Comparison of ENCODE assay signal across 8 cellular contexts in the genomic region with DNA sequence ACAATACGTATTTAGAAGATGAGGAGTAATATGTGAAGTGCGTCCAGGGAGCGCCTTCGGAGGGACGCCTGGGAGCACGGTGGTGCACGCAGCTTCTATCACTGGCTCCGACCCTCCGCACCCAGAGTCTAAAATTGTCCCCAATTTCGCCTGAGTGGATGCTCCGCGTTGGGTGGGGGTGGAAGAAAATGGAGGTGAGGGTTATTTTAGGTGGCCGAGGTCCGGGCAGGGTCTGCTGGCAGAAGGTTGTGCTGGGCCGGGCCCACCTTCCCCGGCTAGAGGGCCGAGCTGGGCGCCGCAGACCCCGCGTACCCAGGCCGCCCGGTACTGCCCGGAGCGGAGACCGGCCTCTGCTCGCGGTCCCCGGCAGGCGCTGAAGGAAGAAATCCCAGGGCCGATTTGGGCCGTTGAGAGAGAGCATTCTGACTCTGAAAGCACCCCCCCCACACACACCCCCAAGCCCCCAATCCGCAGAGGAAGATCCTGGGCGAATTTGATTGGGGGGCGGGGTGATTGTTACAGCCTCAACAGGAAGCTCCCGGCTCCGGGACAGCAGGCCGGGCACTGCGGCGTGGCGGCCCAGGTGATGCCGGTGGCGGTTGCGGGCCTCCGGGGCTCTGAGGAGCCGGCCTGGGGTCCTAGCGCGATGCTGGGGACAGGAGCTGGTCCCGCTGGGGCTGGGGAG. TPM values are rescaled to one million over a fixed set of nuclear protein-coding genes. Genes with fewer than 3 reads are reported as not detected.
DNase-seq lines count a peak whose midpoint lies in the region; ATAC-seq and TF ChIP-seq lines count a peak whose summit lies in the region.

No MANE protein-coding gene starts in this region.

- H3K79me2 ChIP-seq in HCT116 (ENCODE audit: insufficient read depth, low read length): peaks cover 72% of the 10 kb centered on the region

- H3K27ac Mint-ChIP-seq in T-helper 17 cell: peak overlapping the region; percentile 37

- no peak overlapping the region for H2AFZ ChIP-seq in HCT116 (ENCODE audit: low read depth, low read length, poor library complexity, severe bottlenecking)

- peak overlapping the region; percentile 96 for H3K4me3 Mint-ChIP-seq in T-helper 17 cell

- BruUV-seq in HCT116 (replicated peaks; lab: Mats Ljungman, UMichigan): no TSS peak

- 1 to 5% (median 3%) methylated on average over 46 to 49 of the region's 49 CpGs for WGBS in psoas muscle, 3 donors

- CTCF ChIA-PET in HCT116 (lab: Charles Lee): interaction anchor here (0.6 to 2.7 kb wide), 6 partner anchors 43 to 106 kb away, joined by 3 to 15 read pairs (median 4); a partner anchor contains a TSS

- intact Hi-C loops in HCT116 (cut with micrococcal nuclease) (no loop called here), psoas muscle (cut with DNase I) (loop anchor here (2.0 to 5.0 kb wide), 2 partner anchors 96 to 112 kb away; no protein-coding TSS in a partner anchor)

- TF ChIP-seq CTCF in HCT116 (IDR thresholded peaks at IDR 0.05 in 2 of 3, conservative IDR thresholded peaks at IDR 0.05 in 1 of 3; ENCODE audit: borderline replicate concordance in 1 of 3, insufficient read depth in 1 of 3, low read depth in 2 of 3, low read length in 2 of 3): no peak
- TF ChIP-seq CTCF in fibroblast of pulmonary artery (IDR thresholded peaks at IDR 0.05; ENCODE audit: low read length, missing control alignments): no peak
- no peak for TF ChIP-seq CTCF in psoas muscle (IDR thresholded peaks at IDR 0.05)

- H3K4me2 ChIP-seq in HCT116 (ENCODE audit: low read length): peak overlapping the region; percentile 78

- H3K9me3 ChIP-seq in HCT116 (ENCODE audit: control insufficient read depth in 1 of 2, insufficient read depth in 1 of 2, low read depth in 1 of 2, low read length in 2 of 2): no peaks in the 10 kb centered on the region
- no peaks in the 10 kb centered on the region for H3K9me3 ChIP-seq in T-helper 17 cell (ENCODE audit: control insufficient read depth, low read length, poor library complexity, severe bottlenecking)
- H3K9me3 ChIP-seq in psoas muscle: no peaks in the 10 kb centered on the region

- DNase-seq in HCT116 (ENCODE audit: low read depth, low spot score) (no peak), T-helper 17 cell (no peak), fibroblast of pulmonary artery (ENCODE audit: low read depth) (peak; percentile 52), psoas muscle (peak; percentile 51 to 72), occipital lobe (lab: John Stamatoyannopoulos, UW) (no peak), RPMI8226 (no peak)
- no peak for DNase-seq in activated CD4-positive, alpha-beta T cell treated with anti-CD3 and anti-CD28 coated beads, Interleukin-2, amount 50 U/mL, for 1 hour
- no peak for DNase-seq in stimulated activated CD4-positive, alpha-beta T cell treated with anti-CD3 and anti-CD28 coated beads, Interleukin-4, amount 100 ng/mL, for 1 hour

- H3K27me3 ChIP-seq in HCT116 (ENCODE audit: insufficient read depth, low read length) (no peaks in the 10 kb centered on the region), psoas muscle (ENCODE audit: insufficient read depth in 3 of 3, low read length in 2 of 3) (no peaks in the 10 kb centered on the region)

- H3K36me3 Mint-ChIP-seq in T-helper 17 cell (ENCODE audit: low read depth): peaks cover 3% of the 10 kb centered on the region

- peaks cover 28% of the 10 kb centered on the region for H3K4me1 Mint-ChIP-seq in T-helper 17 cell

- ATAC-seq in HCT116 (no peak), T-helper 17 cell (no peak), psoas muscle (no peak)

- H4K20me1 ChIP-seq in HCT116 (ENCODE audit: insufficient read depth): no peaks in the 10 kb centered on the region

- peaks cover 55% of the 10 kb centered on the region for H3K27me3 Mint-ChIP-seq in T-helper 17 cell

- RAD21 ChIA-PET in HCT116 (lab: Charles Lee; ENCODE audit: low non-redundant PET in 1 of 2, low total read pairs in 2 of 2, uncharacterized antibody in 2 of 2, unreplicated experiment in 2 of 2): interaction anchor here (0.6 to 1.8 kb wide), 4 partner anchors 31 to 107 kb away, joined by 3 to 11 read pairs (median 6); a partner anchor contains a TSS

- H3K4me3 ChIP-seq in HCT116 (replicated peaks in 1 of 2; ENCODE audit: low read depth in 1 of 2, low read length in 2 of 2): peak overlapping the region; percentile 82 to 83
- peak overlapping the region; percentile 71 for H3K4me3 ChIP-seq in fibroblast of pulmonary artery (replicated peaks; ENCODE audit: low read depth, low read length)
- peak overlapping the region; percentile 76 for H3K4me3 ChIP-seq in psoas muscle

- no peaks in the 10 kb centered on the region for H3K9me2 ChIP-seq in HCT116 (ENCODE audit: insufficient read depth)

- peak overlapping the region; percentile 99 for H3K27ac ChIP-seq in HCT116 (ENCODE audit: low read depth, low read length)
- peak overlapping the region; percentile 99 for H3K27ac ChIP-seq in psoas muscle

- H3K4me1 ChIP-seq in HCT116 (ENCODE audit: control insufficient read depth in 1 of 2, insufficient read depth in 2 of 2, low read length in 2 of 2) (peaks cover 31 to 46% of the 10 kb centered on the region in 2 experiments), psoas muscle (peaks cover 37% of the 10 kb centered on the region)

- TF ChIP-seq POLR2A in HCT116 (IDR thresholded peaks at IDR 0.05; ENCODE audit: borderline replicate concordance, extremely low read depth, insufficient read depth, insufficient read length): peak; percentile 65

- POLR2A ChIA-PET in HCT116 (lab: Charles Lee): interaction anchor here (0.6 to 2.4 kb wide), 11 partner anchors 18 to 834 kb away, joined by 3 to 11 read pairs (median 4); a partner anchor contains a TSS

- no peaks in the 10 kb centered on the region; a peak in 1 of 4 replicates for H3K36me3 ChIP-seq in HCT116 (ENCODE audit: control insufficient read depth in 1 of 2, insufficient read depth in 2 of 2, low read length in 2 of 2)
- H3K36me3 ChIP-seq in psoas muscle (ENCODE audit: insufficient read depth in 1 of 2, low read depth in 1 of 2): no peaks in the 10 kb centered on the region

- TF ChIP-seq RAD21 in HCT116 (IDR thresholded peaks at IDR 0.05; ENCODE audit: low read depth): no peak

- H3K9ac ChIP-seq in HCT116 (ENCODE audit: low read length): peak overlapping the region; percentile 95

TF ChIP-seq in HCT116, 20 proteins besides CTCF, POLR2A, EP300 and RAD21:
- no peak for TF ChIP-seq ELF1 (IDR thresholded peaks at IDR 0.05; ENCODE audit: borderline replicate concordance, low read depth)
- no peak for TF ChIP-seq CBX3 (IDR thresholded peaks at IDR 0.05; ENCODE audit: low read depth)
- no peak for TF ChIP-seq SRF (IDR thresholded peaks at IDR 0.05; ENCODE audit: low read depth)
- TF ChIP-seq ZFX (IDR thresholded peaks at IDR 0.05): peak; percentile 83

RNA-seq across cellular contexts. Expression of a gene that starts 3.1 kb away (rescaled TPM):
- 45.2 TPM for total RNA-seq in HCT116 (2021; ENCODE audit: unreplicated experiment)
- 16.1 and 18.2 TPM in 2 replicates for polyA plus RNA-seq in HCT116 (2012)
- under 1 TPM; 0.22 to 0.29 TPM for total RNA-seq in T-helper 17 cell
- 10 to 100 TPM in 1 of 4 donors, 1 to 10 TPM in 3; 6.0 to 10.7 (median 7.7) TPM for total RNA-seq in psoas muscle
- polyA plus RNA-seq in psoas muscle: 1 to 10 TPM; 2.8 to 6.6 (median 4.1) TPM
- 7.6 TPM for total RNA-seq in occipital lobe

Comparison
In these comparisons a context has a peak if more than half of its experiments do, and no peak if none do; other contexts are left out.
1. DNase-seq: peak in fibroblast of pulmonary artery (single experiment) and psoas muscle (2 of 2); none in HCT116 (single experiment), T-helper 17 cell (0 of 3), occipital lobe (single experiment), activated CD4-positive, alpha-beta T cell treated with anti-CD3 and anti-CD28 coated beads, Interleukin-2, amount 50 U/mL, for 1 hour (single experiment), stimulated activated CD4-positive, alpha-beta T cell treated with anti-CD3 and anti-CD28 coated beads, Interleukin-4, amount 100 ng/mL, for 1 hour (single experiment) and RPMI8226 (single experiment).
2. Peak in every context shown above with its lines, with median percentiles within 50 percentile points of each other: H3K4me3 ChIP-seq.